ENCODE assay signal across 8 cellular contexts in the genomic region with DNA sequence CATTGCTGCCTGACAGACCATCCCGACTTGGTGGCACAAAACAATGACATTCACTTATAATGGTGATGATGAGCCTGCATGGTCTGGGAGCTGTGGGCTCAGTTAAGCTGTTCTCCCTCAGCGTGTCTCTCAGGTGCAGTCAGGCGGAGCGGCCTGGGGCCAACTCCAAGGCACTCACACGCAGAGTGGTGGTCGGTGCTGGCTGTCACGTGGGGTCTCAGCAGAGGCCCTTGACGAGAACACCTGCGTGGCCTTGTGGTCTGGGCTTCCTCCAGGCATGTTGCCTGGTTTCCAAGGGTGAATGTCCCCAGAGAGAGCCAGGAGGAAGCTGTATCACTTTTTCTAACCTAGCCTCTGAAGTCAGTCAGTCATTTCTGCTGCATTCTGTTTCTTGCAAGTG. TPM values are rescaled to one million over a fixed set of nuclear protein-coding genes. Genes with fewer than 3 reads are reported as not detected.
DNase-seq lines count a peak whose midpoint lies in the region; ATAC-seq and TF ChIP-seq lines count a peak whose summit lies in the region.

No MANE protein-coding gene starts in this region.

- H3K4me3 ChIP-seq in upper lobe of right lung (no peak overlapping the region), brain microvascular endothelial cell (ENCODE audit: low read depth, low read length) (no peak overlapping the region)

- TF ChIP-seq CTCF in WTC11 (IDR thresholded peaks at IDR 0.05) (no peak), upper lobe of right lung (IDR thresholded peaks at IDR 0.05) (no peak), brain microvascular endothelial cell (IDR thresholded peaks at IDR 0.05; ENCODE audit: low read depth, low read length, missing control alignments) (no peak)

- H3K36me3 ChIP-seq in upper lobe of right lung (no peaks in the 10 kb centered on the region), brain microvascular endothelial cell (replicated peaks) (peaks cover 39% of the 10 kb centered on the region)

- peaks cover 21% of the 10 kb centered on the region for H3K4me1 Mint-ChIP-seq in WTC11
- H3K4me1 Mint-ChIP-seq in immature natural killer cell = no peaks in the 10 kb centered on the region

- ATAC-seq in Right ventricle myocardium inferior (no peak), HG03064 (IDR thresholded peaks at IDR 0.05; ENCODE audit: low read depth, unreplicated experiment) (peak; percentile 61), WTC11 (peak; percentile 54), upper lobe of right lung (no peak)

- POLR2A ChIA-PET in WTC11 (lab: Charles Lee) = interaction anchor here (1.3 kb wide), 1 partner anchor 223 kb away, joined by 6 read pairs; no protein-coding TSS in a partner anchor

- H3K36me3 Mint-ChIP-seq in WTC11 (peaks cover 11% of the 10 kb centered on the region; the same call in 1 of the 2 replicates), immature natural killer cell (no peaks in the 10 kb centered on the region)

- H3K27ac ChIP-seq in upper lobe of right lung (peak overlapping the region; percentile 45), brain microvascular endothelial cell (no peak overlapping the region)

- DNase-seq in cardiac septum (ENCODE audit: low spot score) (peak; percentile 38), Right ventricle myocardium inferior (ENCODE audit: missing footprints) (no peak), WTC11 (ENCODE audit: low spot score) (no peak), upper lobe of right lung (no peak), brain microvascular endothelial cell (no peak), immature natural killer cell (no peak), NCI-H524 (lab: John Stamatoyannopoulos, UW) (no peak)

- no peaks in the 10 kb centered on the region for H3K27me3 Mint-ChIP-seq in WTC11 (ENCODE audit: low read depth)
- peaks cover 0 to 4% (median 2%) of the 10 kb centered on the region in 3 donors for H3K27me3 Mint-ChIP-seq in immature natural killer cell (ENCODE audit: low read depth in 3 of 3)

- CTCF ChIA-PET in WTC11 (lab: Charles Lee) = interaction anchor here (0.5 to 3.9 kb wide), 17 partner anchors 11 to 244 kb away, joined by 3 to 60 read pairs (median 6); partner anchors contain the start of gene NCL

- intact Hi-C loops in cardiac septum (cut with DNase I) = loop anchor here (2.0 kb wide), 1 partner anchor 183 kb away; no protein-coding TSS in a partner anchor
- intact Hi-C loops in Right ventricle myocardium inferior (cut with DNase I) = loop anchor here (10.0 kb wide), 1 partner anchor 123 kb away; no protein-coding TSS in a partner anchor
- intact Hi-C loops in upper lobe of right lung (cut with DNase I) = loop anchor here (5.0 to 10.0 kb wide), 2 partner anchors 167 to 184 kb away; partner anchors contain the start of gene B3GNT7

- H3K4me3 Mint-ChIP-seq in WTC11 (no peak overlapping the region), immature natural killer cell (no peak overlapping the region)

- peaks cover 6% of the 10 kb centered on the region for H3K4me1 ChIP-seq in upper lobe of right lung

- no peaks in the 10 kb centered on the region for H3K27me3 ChIP-seq in upper lobe of right lung
- no peaks in the 10 kb centered on the region for H3K27me3 ChIP-seq in brain microvascular endothelial cell (replicated peaks)

- peak overlapping the region; percentile 77 for H3K27ac Mint-ChIP-seq in WTC11
- no peak overlapping the region for H3K27ac Mint-ChIP-seq in immature natural killer cell

- in situ Hi-C loops in brain microvascular endothelial cell (cut with HindIII; ENCODE audit: low pct_ligation_motif_present, low sequenced_read_pairs) = no loop called here

- no peaks in the 10 kb centered on the region for H3K9me3 ChIP-seq in upper lobe of right lung

- H3K9me3 Mint-ChIP-seq in WTC11 (no peaks in the 10 kb centered on the region), immature natural killer cell (no peaks in the 10 kb centered on the region)

TF ChIP-seq in WTC11, 78 proteins besides CTCF, POLR2A, EP300 and RAD21 (continues in another document):
- TF ChIP-seq CBFB (CRISPR knock-in tag; IDR thresholded peaks at IDR 0.05; ENCODE audit: low read depth) (no peak), ZNF121 (CRISPR knock-in tag; IDR thresholded peaks at IDR 0.05) (no peak), MXD4 (CRISPR knock-in tag; IDR thresholded peaks at IDR 0.05; ENCODE audit: borderline replicate concordance) (no peak), NFATC4 (CRISPR knock-in tag; IDR thresholded peaks at IDR 0.05) (no peak), FOXJ3 (CRISPR knock-in tag; IDR thresholded peaks at IDR 0.05; ENCODE audit: borderline replicate concordance) (no peak), FOXK1 (CRISPR knock-in tag; IDR thresholded peaks at IDR 0.05) (no peak), ZNF423 (CRISPR knock-in tag; IDR thresholded peaks at IDR 0.05) (no peak), IRF2 (CRISPR knock-in tag; IDR thresholded peaks at IDR 0.05; ENCODE audit: borderline replicate concordance, low read depth) (no peak), ZNF219 (CRISPR knock-in tag; IDR thresholded peaks at IDR 0.05; ENCODE audit: borderline replicate concordance) (no peak), EMX1 (CRISPR knock-in tag; IDR thresholded peaks at IDR 0.05) (no peak), PREB (CRISPR knock-in tag; IDR thresholded peaks at IDR 0.05; ENCODE audit: borderline replicate concordance) (no peak)
- TF ChIP-seq, protein P1, sequence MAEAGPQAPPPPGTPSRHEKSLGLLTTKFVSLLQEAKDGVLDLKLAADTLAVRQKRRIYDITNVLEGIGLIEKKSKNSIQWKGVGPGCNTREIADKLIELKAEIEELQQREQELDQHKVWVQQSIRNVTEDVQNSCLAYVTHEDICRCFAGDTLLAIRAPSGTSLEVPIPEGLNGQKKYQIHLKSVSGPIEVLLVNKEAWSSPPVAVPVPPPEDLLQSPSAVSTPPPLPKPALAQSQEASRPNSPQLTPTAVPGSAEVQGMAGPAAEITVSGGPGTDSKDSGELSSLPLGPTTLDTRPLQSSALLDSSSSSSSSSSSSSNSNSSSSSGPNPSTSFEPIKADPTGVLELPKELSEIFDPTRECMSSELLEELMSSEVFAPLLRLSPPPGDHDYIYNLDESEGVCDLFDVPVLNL (CRISPR knock-in tag; IDR thresholded peaks at IDR 0.05; ENCODE audit: borderline replicate concordance, low read depth) = no peak
- TF ChIP-seq, protein P2, sequence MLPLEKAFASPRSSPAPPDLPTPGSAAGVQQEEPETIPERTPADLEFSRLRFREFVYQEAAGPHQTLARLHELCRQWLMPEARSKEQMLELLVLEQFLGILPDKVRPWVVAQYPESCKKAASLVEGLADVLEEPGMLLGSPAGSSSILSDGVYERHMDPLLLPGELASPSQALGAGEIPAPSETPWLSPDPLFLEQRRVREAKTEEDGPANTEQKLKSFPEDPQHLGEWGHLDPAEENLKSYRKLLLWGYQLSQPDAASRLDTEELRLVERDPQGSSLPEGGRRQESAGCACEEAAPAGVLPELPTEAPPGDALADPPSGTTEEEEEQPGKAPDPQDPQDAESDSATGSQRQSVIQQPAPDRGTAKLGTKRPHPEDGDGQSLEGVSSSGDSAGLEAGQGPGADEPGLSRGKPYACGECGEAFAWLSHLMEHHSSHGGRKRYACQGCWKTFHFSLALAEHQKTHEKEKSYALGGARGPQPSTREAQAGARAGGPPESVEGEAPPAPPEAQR (CRISPR knock-in tag; IDR thresholded peaks at IDR 0.05) = no peak
- TF ChIP-seq, protein P3, sequence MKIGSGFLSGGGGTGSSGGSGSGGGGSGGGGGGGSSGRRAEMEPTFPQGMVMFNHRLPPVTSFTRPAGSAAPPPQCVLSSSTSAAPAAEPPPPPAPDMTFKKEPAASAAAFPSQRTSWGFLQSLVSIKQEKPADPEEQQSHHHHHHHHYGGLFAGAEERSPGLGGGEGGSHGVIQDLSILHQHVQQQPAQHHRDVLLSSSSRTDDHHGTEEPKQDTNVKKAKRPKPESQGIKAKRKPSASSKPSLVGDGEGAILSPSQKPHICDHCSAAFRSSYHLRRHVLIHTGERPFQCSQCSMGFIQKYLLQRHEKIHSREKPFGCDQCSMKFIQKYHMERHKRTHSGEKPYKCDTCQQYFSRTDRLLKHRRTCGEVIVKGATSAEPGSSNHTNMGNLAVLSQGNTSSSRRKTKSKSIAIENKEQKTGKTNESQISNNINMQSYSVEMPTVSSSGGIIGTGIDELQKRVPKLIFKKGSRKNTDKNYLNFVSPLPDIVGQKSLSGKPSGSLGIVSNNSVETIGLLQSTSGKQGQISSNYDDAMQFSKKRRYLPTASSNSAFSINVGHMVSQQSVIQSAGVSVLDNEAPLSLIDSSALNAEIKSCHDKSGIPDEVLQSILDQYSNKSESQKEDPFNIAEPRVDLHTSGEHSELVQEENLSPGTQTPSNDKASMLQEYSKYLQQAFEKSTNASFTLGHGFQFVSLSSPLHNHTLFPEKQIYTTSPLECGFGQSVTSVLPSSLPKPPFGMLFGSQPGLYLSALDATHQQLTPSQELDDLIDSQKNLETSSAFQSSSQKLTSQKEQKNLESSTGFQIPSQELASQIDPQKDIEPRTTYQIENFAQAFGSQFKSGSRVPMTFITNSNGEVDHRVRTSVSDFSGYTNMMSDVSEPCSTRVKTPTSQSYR (CRISPR knock-in tag; IDR thresholded peaks at IDR 0.05) = no peak

RNA-seq across cellular contexts. Expression of gene ARMC9, which starts 29.8 kb away (rescaled TPM):
- 3.9 TPM for total RNA-seq in cardiac septum
- total RNA-seq in Right ventricle myocardium inferior = 1.7 TPM
- 34.5 to 37.5 TPM (median 34.9 TPM) in 3 replicates for total RNA-seq in WTC11 (2021)
- 37.1 TPM for total RNA-seq in upper lobe of right lung
- 1 to 10 TPM in 1 of 3 donors, under 1 TPM in 1, not detected in 1; 0.94 to 1.1 TPM for polyA plus RNA-seq in immature natural killer cell

Comparison
In these comparisons a context has a peak if more than half of its experiments do, and no peak if none do; other contexts are left out.
1. ATAC-seq: peak in HG03064 (single experiment) and WTC11 (single experiment); none in Right ventricle myocardium inferior (single experiment) and upper lobe of right lung (single experiment).